In genomic region chr5:77996943-77997342, GRCh38 we compare ENCODE assay signal across 34 cellular contexts.
"Had no signal": no experiment of that assay in that cellular context is flagged by ENCODE, and none has a peak within 500 bp of the region (broad histone marks: within the 10 kb centered on the region; RNA-seq: fewer than 3 reads in every experiment).

No MANE protein-coding gene starts in this region.

- H3K27ac ChIP-seq: ascending aorta, cardiac muscle cell, PC-9, RWPE1, VCaP had no signal

- ATAC-seq: activated CD8-positive, alpha-beta T cell treated with anti-CD3 and anti-CD28 coated beads for 36 hours; activated T-cell treated with anti-CD3 and anti-CD28 coated beads, Interleukin-2, amount 50 U/mL, for 72 hours; activated T-helper 17 cell treated with anti-CD3 and anti-CD28 coated beads, Interleukin-2, amount 50 U/mL, for 72 hours; Right ventricle myocardium inferior had no signal

- H3K27me3 ChIP-seq: ascending aorta, cardiac muscle cell had no signal

- DNase-seq: activated B cell treated with CpG ODN at 0.5 μM for 24 hours; activated CD4-positive, alpha-beta T cell treated with anti-CD3 and anti-CD28 coated beads for 4 hours; activated CD4-positive, alpha-beta T cell treated with anti-CD3 and anti-CD28 coated beads, Interleukin-2, amount 50 U/mL, for 4 hours; activated CD4-positive, CD25-positive, alpha-beta regulatory T cell treated with anti-CD3 and anti-CD28 coated beads, Interleukin-2, amount 50 U/mL, for 72 hours; activated CD8-positive, alpha-beta T cell treated with anti-CD3 and anti-CD28 coated beads for 36 hours; activated effector memory CD4-positive, alpha-beta T cell treated with anti-CD3 and anti-CD28 coated beads, Interleukin-2, amount 50 U/mL, for 16 hours; activated naive CD4-positive, alpha-beta T cell; activated naive CD4-positive, alpha-beta T cell treated with anti-CD3 and anti-CD28 coated beads, Interleukin-2, amount 50 U/mL, for 16 hours; activated naive CD8-positive, alpha-beta T cell treated with anti-CD3 and anti-CD28 coated beads for 36 hours; activated T-cell treated with anti-CD3 and anti-CD28 coated beads, Interleukin-2, amount 50 U/mL, for 1 hour; activated T-cell treated with anti-CD3 and anti-CD28 coated beads, Interleukin-2, amount 50 U/mL, for 72 hours; amniotic stem cell; Karpas-422; KBM-7; NCI-H1105; NCI-H1417 treated with DMSO at 0.1 percent for 48 hours; NCI-H1930; NCI-H2081 treated with DMSO at 0.1 percent for 48 hours; NCI-H2171; NCI-H524; NCI-H69; NK-92 treated with Interleukin-12 subunit alpha and Interleukin-12 subunit beta, amount 100 ng/mL, for 24 hours; PC-9; SIG-M5; SW 1271; T-helper 1 cell; T-helper 2 cell; T-helper 9 cell had no signal

- H3K4me3 ChIP-seq: ascending aorta, cardiac muscle cell, PC-9 had no signal
